Comparison of ENCODE assay signal across 18 cellular contexts in the genomic region with DNA sequence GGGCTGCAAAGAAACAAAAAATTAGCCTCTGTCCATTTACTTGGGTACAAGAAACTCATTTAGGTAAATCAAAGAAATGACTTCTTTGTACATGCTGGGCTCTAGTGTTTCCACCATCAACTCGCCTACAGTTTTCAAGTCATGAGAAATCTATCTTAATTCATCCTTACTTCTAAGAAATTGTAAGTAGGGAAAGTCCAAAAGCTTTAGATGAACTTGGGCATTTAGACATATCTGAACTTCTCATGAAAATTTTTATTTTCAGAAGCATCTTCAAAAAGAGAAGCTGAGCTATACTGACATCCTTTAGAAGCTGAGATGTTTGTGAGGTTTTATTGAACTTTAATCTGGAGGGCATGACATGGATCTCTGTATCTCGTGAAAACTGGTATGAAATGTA.
"Had no signal": no experiment of that assay in that cellular context is flagged by ENCODE, and none has a peak within 500 bp of the region (broad histone marks: within the 10 kb centered on the region; RNA-seq: fewer than 3 reads in every experiment).

No MANE protein-coding gene starts in this region.

- H3K4me1 Mint-ChIP-seq: naive thymus-derived CD8-positive, alpha-beta T cell had no signal

- H3K4me1 ChIP-seq: testis had no signal

- H3K27me3 ChIP-seq: testis had no signal

- FAIRE-seq: islet of Langerhans had no signal

- H3K27me3 Mint-ChIP-seq: naive thymus-derived CD8-positive, alpha-beta T cell had no signal

- H3K4me3 ChIP-seq: mucosa of descending colon, testis had no signal

- H3K9me3 ChIP-seq: mucosa of descending colon, testis had no signal

- H3K4me3 Mint-ChIP-seq: naive thymus-derived CD8-positive, alpha-beta T cell had no signal

- H3K27ac ChIP-seq: testis, VCaP had no signal

- ATAC-seq: left lobe of liver; mucosa of descending colon; naive thymus-derived CD8-positive, alpha-beta T cell; sciatic nerve had no signal

- H3K27ac Mint-ChIP-seq: naive thymus-derived CD8-positive, alpha-beta T cell had no signal

- DNase-seq: activated CD4-positive, alpha-beta T cell treated with anti-CD3 and anti-CD28 coated beads for 48 hours; activated effector memory CD4-positive, alpha-beta T cell treated with anti-CD3 and anti-CD28 coated beads, Interleukin-2, amount 50 U/mL, for 16 hours; caudate nucleus; cortex of kidney; effector CD8-positive, alpha-beta T cell; foreskin melanocyte; head of caudate nucleus; mucosa of descending colon; naive thymus-derived CD8-positive, alpha-beta T cell; nucleus accumbens; stimulated activated CD4-positive, alpha-beta T cell treated with anti-CD3 and anti-CD28 coated beads, Interleukin-2, amount 100 ng/mL, for 24 hours; stimulated activated naive CD4-positive, alpha-beta T cell treated with Interleukin-2 at 50 U/mL for 16 hours; T1000; testis had no signal
